Comparison of ENCODE assay signal across 8 cellular contexts in genomic region chr7:128645844-128646243, GRCh38. TPM values are rescaled to one million over a fixed set of nuclear protein-coding genes. Genes with fewer than 3 reads are reported as not detected.
A peak's percentile ranks its signal among the peaks of the same experiment; 100 is the strongest.
DNase-seq lines count a peak whose midpoint lies in the region; ATAC-seq, FAIRE-seq and TF ChIP-seq lines count a peak whose summit lies in the region.
"Not testable (repeated sequence)": the region's sequence is repeated elsewhere in the genome, so short reads cannot be mapped to it uniquely, and the experiment has no call there.

No MANE protein-coding gene starts in this region.

- not testable (repeated sequence) for H3K36me3 Mint-ChIP-seq in activated T-cell treated with anti-CD3 and anti-CD28 coated beads, Interleukin-2, amount 50 U/mL, for 72 hours (ENCODE audit: insufficient read depth in 2 of 2)
- H3K36me3 Mint-ChIP-seq in endodermal cell (ENCODE audit: low read depth), result peaks cover 41% of the 10 kb centered on the region
- peaks cover 15% of the 10 kb centered on the region for H3K36me3 Mint-ChIP-seq in memory B cell
- peaks cover 19% of the 10 kb centered on the region for H3K36me3 Mint-ChIP-seq in stimulated activated memory B cell treated with anti-CD40 and anti-IgM and Interleukin-4, amounts not matched to agents 10 μg/mL and 1 μg/mL and 100 μg/mL, for 72 hours

- H3K36me3 ChIP-seq in HCT116 (ENCODE audit: control insufficient read depth in 1 of 2, insufficient read depth in 2 of 2, low read length in 2 of 2); endodermal cell (ENCODE audit: control insufficient read depth, insufficient read depth, low read length): not testable (repeated sequence)
- H3K36me3 ChIP-seq in SK-N-SH (replicated peaks in 1 of 2; ENCODE audit: control insufficient read depth in 1 of 2, insufficient read depth in 2 of 2, low read length in 1 of 2) (peaks cover 17 to 25% of the 10 kb centered on the region in 2 experiments), K562 (ENCODE audit: control insufficient read depth, insufficient read depth, low read length) (peaks cover 29% of the 10 kb centered on the region; the same call in 1 of the 3 replicates)

- H3K4me2 ChIP-seq in A549; HCT116 (ENCODE audit: low read length); SK-N-SH; K562 (ENCODE audit: insufficient read depth, low read length): not testable (repeated sequence)

- not testable (repeated sequence) for BruUV-seq in HCT116 (replicated peaks; lab: Mats Ljungman, UMichigan); K562 (replicated peaks; lab: Mats Ljungman, UMichigan)

- POLR2A ChIA-PET in A549 (lab: Yijun Ruan, JAX); HCT116 (lab: Charles Lee); SK-N-SH (lab: Yijun Ruan, JAX); K562 (lab: Yijun Ruan, JAX): not testable (repeated sequence)

- in situ Hi-C loops in K562 (cut with MboI), result not testable (repeated sequence)

- DNase-seq in A549 (ENCODE audit: low read depth in 1 of 2, low spot score in 1 of 2); HCT116 (ENCODE audit: low read depth, low spot score); SK-N-SH; activated T-cell treated with anti-CD3 and anti-CD28 coated beads, Interleukin-2, amount 50 U/mL, for 72 hours; K562 (ENCODE audit: extremely low read depth in 1 of 4, low spot score in 3 of 4); memory B cell (ENCODE audit: low spot score in 2 of 2): not testable (repeated sequence)
- DNase-seq in endodermal cell, result peak; percentile 56

- H3K27me3 Mint-ChIP-seq in activated T-cell treated with anti-CD3 and anti-CD28 coated beads, Interleukin-2, amount 50 U/mL, for 72 hours (ENCODE audit: low read depth); endodermal cell (ENCODE audit: insufficient read depth); memory B cell; stimulated activated memory B cell treated with anti-CD40 and anti-IgM and Interleukin-4, amounts not matched to agents 10 μg/mL and 1 μg/mL and 100 μg/mL, for 72 hours: not testable (repeated sequence)

- RAD21 ChIA-PET in HCT116 (lab: Charles Lee; ENCODE audit: low non-redundant PET in 1 of 2, low total read pairs in 2 of 2, uncharacterized antibody in 2 of 2, unreplicated experiment in 2 of 2), result not testable (repeated sequence)

- CTCF ChIA-PET in A549 (lab: Yijun Ruan, JAX); HCT116 (lab: Charles Lee); K562 (lab: Yijun Ruan, JAX; ENCODE audit: low intra/inter-chr PET ratio): not testable (repeated sequence)
- CTCF ChIA-PET in SK-N-SH (lab: Yijun Ruan, JAX), result interaction anchor here (1.4 kb wide), 1 partner anchor 26 kb away, joined by 3 read pairs; the partner anchor contains the start of gene GARIN1A

- WGBS in A549 (ENCODE audit: missing lambda C conversion rate), result 95% methylated on average over 4 of the region's 4 CpGs
- 95% methylated on average over 4 of the region's 4 CpGs for WGBS in SK-N-SH (ENCODE audit: low lambda C conversion rate)
- 100% methylated on average over 3 of the region's 4 CpGs for WGBS in K562 (ENCODE audit: insufficient coverage, low coverage, missing lambda C conversion rate)
- 90 to 100% methylated on average over 1 to 3 of the region's 4 CpGs for WGBS in endodermal cell (ENCODE audit: insufficient coverage in 1 of 2, insufficient read length in 1 of 2), 2 experiments

- not testable (repeated sequence) for H3K79me2 ChIP-seq in HCT116 (ENCODE audit: insufficient read depth, low read length); SK-N-SH (ENCODE audit: insufficient read depth); K562 (ENCODE audit: control insufficient read depth, insufficient read depth, low read length)

- not testable (repeated sequence) for H3K9me2 ChIP-seq in HCT116 (ENCODE audit: insufficient read depth); SK-N-SH

- not testable (repeated sequence) for H3F3A ChIP-seq in SK-N-SH (replicated peaks; ENCODE audit: insufficient read depth)

- intact Hi-C loops in HCT116 (cut with micrococcal nuclease); K562 (cut with micrococcal nuclease): not testable (repeated sequence)

- FAIRE-seq in A549 (lab: Jason Lieb, UNC); K562 (lab: Jason Lieb, UNC): not testable (repeated sequence)

- not testable (repeated sequence) for H4K20me1 ChIP-seq in HCT116 (ENCODE audit: insufficient read depth); SK-N-SH (ENCODE audit: insufficient read depth); K562 (replicated peaks; ENCODE audit: control insufficient read depth, insufficient read depth, low read length)

- H3K4me3 Mint-ChIP-seq in activated T-cell treated with anti-CD3 and anti-CD28 coated beads, Interleukin-2, amount 50 U/mL, for 72 hours; endodermal cell; memory B cell; stimulated activated memory B cell treated with anti-CD40 and anti-IgM and Interleukin-4, amounts not matched to agents 10 μg/mL and 1 μg/mL and 100 μg/mL, for 72 hours: not testable (repeated sequence)

- not testable (repeated sequence) for H3K9me1 ChIP-seq in K562 (ENCODE audit: control insufficient read depth, insufficient read depth, low read length)

- peak overlapping the region; percentile 20 for H3K27ac Mint-ChIP-seq in activated T-cell treated with anti-CD3 and anti-CD28 coated beads, Interleukin-2, amount 50 U/mL, for 72 hours
- H3K27ac Mint-ChIP-seq in endodermal cell, result not testable (repeated sequence)
- peak overlapping the region; percentile 86 for H3K27ac Mint-ChIP-seq in memory B cell
- H3K27ac Mint-ChIP-seq in stimulated activated memory B cell treated with anti-CD40 and anti-IgM and Interleukin-4, amounts not matched to agents 10 μg/mL and 1 μg/mL and 100 μg/mL, for 72 hours, result peak overlapping the region; percentile 58

- H3K9me3 Mint-ChIP-seq in activated T-cell treated with anti-CD3 and anti-CD28 coated beads, Interleukin-2, amount 50 U/mL, for 72 hours; endodermal cell; memory B cell; stimulated activated memory B cell treated with anti-CD40 and anti-IgM and Interleukin-4, amounts not matched to agents 10 μg/mL and 1 μg/mL and 100 μg/mL, for 72 hours: not testable (repeated sequence)

- H3K4me3 ChIP-seq in A549; HCT116 (replicated peaks in 1 of 2; ENCODE audit: low read depth in 1 of 2, low read length in 2 of 2); SK-N-SH (ENCODE audit: low read depth in 2 of 2, low read length in 1 of 2); K562; endodermal cell (ENCODE audit: low read length): not testable (repeated sequence)

- ATAC-seq in A549; HCT116; activated T-cell treated with anti-CD3 and anti-CD28 coated beads, Interleukin-2, amount 50 U/mL, for 72 hours (replicated peaks in 1 of 2); K562; memory B cell (ENCODE audit: low read depth); stimulated activated memory B cell treated with anti-CD40 and anti-IgM and Interleukin-4, amounts not matched to agents 10 μg/mL and 1 μg/mL and 100 μg/mL, for 72 hours: not testable (repeated sequence)

- H3K9me3 ChIP-seq in A549; HCT116 (ENCODE audit: control insufficient read depth in 1 of 2, insufficient read depth in 1 of 2, low read depth in 1 of 2, low read length in 2 of 2); SK-N-SH; K562 (replicated peaks; ENCODE audit: control insufficient read depth, insufficient read depth, low read depth, low read length); endodermal cell (ENCODE audit: control insufficient read depth, low read length): not testable (repeated sequence)

- H3K27ac ChIP-seq in A549; HCT116 (ENCODE audit: low read depth, low read length); SK-N-SH (ENCODE audit: low read depth in 2 of 2, low read length in 1 of 2); K562 (ENCODE audit: extremely low read depth, low read depth, low read length); endodermal cell (ENCODE audit: low read depth, low read length): not testable (repeated sequence)

- TF ChIP-seq RAD21 in A549 (conservative IDR thresholded peaks at IDR 0.05 in 1 of 2, IDR thresholded peaks at IDR 0.05 in 1 of 2); HCT116 (IDR thresholded peaks at IDR 0.05; ENCODE audit: low read depth); SK-N-SH (IDR thresholded peaks at IDR 0.05; ENCODE audit: low read length); K562 (CRISPR knock-in tag; conservative IDR thresholded peaks at IDR 0.05 in 1 of 2, IDR thresholded peaks at IDR 0.05 in 1 of 2): not testable (repeated sequence)

- not testable (repeated sequence) for H3K27me3 ChIP-seq in HCT116 (ENCODE audit: insufficient read depth, low read length); SK-N-SH (ENCODE audit: insufficient read depth); K562 (ENCODE audit: control insufficient read depth in 2 of 2, insufficient read depth in 2 of 2, low read length in 2 of 2); endodermal cell (ENCODE audit: control insufficient read depth, insufficient read depth, low read length, poor library complexity, severe bottlenecking)

- not testable (repeated sequence) for TF ChIP-seq POLR2A in A549 (IDR thresholded peaks at IDR 0.05; ENCODE audit: low read length); HCT116 (IDR thresholded peaks at IDR 0.05; ENCODE audit: borderline replicate concordance, extremely low read depth, insufficient read depth, insufficient read length); K562 (conservative IDR thresholded peaks at IDR 0.05)

- TF ChIP-seq EP300 in A549 (IDR thresholded peaks at IDR 0.05); SK-N-SH (IDR thresholded peaks at IDR 0.05; ENCODE audit: borderline replicate concordance in 1 of 2, low read depth in 1 of 2, low read length in 1 of 2); K562 (IDR thresholded peaks at IDR 0.05; ENCODE audit: low read length): not testable (repeated sequence)

- not testable (repeated sequence) for TF ChIP-seq CTCF in A549 (IDR thresholded peaks at IDR 0.05); HCT116 (IDR thresholded peaks at IDR 0.05 in 2 of 3, conservative IDR thresholded peaks at IDR 0.05 in 1 of 3; ENCODE audit: borderline replicate concordance in 1 of 3, insufficient read depth in 1 of 3, low read depth in 2 of 3, low read length in 2 of 3); SK-N-SH (IDR thresholded peaks at IDR 0.05); K562 (IDR thresholded peaks at IDR 0.05 in 2 of 3, conservative IDR thresholded peaks at IDR 0.05 in 1 of 3; ENCODE audit: insufficient read depth in 2 of 3, low read depth in 1 of 3, low read length in 3 of 3); endodermal cell (conservative IDR thresholded peaks at IDR 0.05)

- not testable (repeated sequence) for H3K4me1 Mint-ChIP-seq in activated T-cell treated with anti-CD3 and anti-CD28 coated beads, Interleukin-2, amount 50 U/mL, for 72 hours (ENCODE audit: low read depth); endodermal cell; memory B cell; stimulated activated memory B cell treated with anti-CD40 and anti-IgM and Interleukin-4, amounts not matched to agents 10 μg/mL and 1 μg/mL and 100 μg/mL, for 72 hours

- H3K4me1 ChIP-seq in A549; HCT116 (ENCODE audit: control insufficient read depth in 1 of 2, insufficient read depth in 2 of 2, low read length in 2 of 2); SK-N-SH (ENCODE audit: control insufficient read depth in 1 of 2, insufficient read depth in 2 of 2, low read depth in 1 of 2, low read length in 1 of 2); K562 (replicated peaks in 1 of 2; ENCODE audit: control insufficient read depth in 2 of 2, insufficient read depth in 2 of 2, low read length in 2 of 2); endodermal cell (ENCODE audit: control insufficient read depth, insufficient read depth, low read length): not testable (repeated sequence)

- not testable (repeated sequence) for H3K9ac ChIP-seq in HCT116 (ENCODE audit: low read length); SK-N-SH; K562 (ENCODE audit: insufficient read depth in 1 of 2, low read depth in 2 of 2, low read length in 2 of 2); endodermal cell (ENCODE audit: extremely low read depth, low read length, poor library complexity, severe bottlenecking)

- not testable (repeated sequence) for H2AFZ ChIP-seq in HCT116 (ENCODE audit: low read depth, low read length, poor library complexity, severe bottlenecking); SK-N-SH (ENCODE audit: low read depth); K562 (ENCODE audit: low read depth, low read length)

RNA-seq across cellular contexts. Expression of gene GARIN1A, which starts 26.2 kb away (rescaled TPM):
- polyA plus RNA-seq in A549 (2011; rRNA removed) (0.37 and 0.46 TPM in 2 replicates), A549 (2017; fragmentation: RNase III; extraction: RNeasy Plus Mini Kit Qiagen cat#74134 plus additional on column Dnase treatment) (0.30 to 0.49 TPM (median 0.43 TPM) in 3 replicates), SK-N-SH (2012; rRNA removed) (1.2 TPM in 2 replicates), K562 (2011; rRNA removed) (0.04 TPM in 1 of 2 replicates, not detected in the other), K562 (2014; fragmentation: Illumina TruSeq; extraction: Trizol) (not detected in 2 replicates), K562 (2014; fragmentation: Nextera tagmentation; extraction: Ambion mirVana) (under 1 TPM; 0.01 TPM), K562 (2014; rRNA removed) (0.41 TPM in 1 of 2 replicates, not detected in the other)
- 0.13 and 0.19 TPM in 2 replicates for polyA plus RNA-seq in A549 (2012; cell fraction: cytosol; rRNA removed)
- polyA plus RNA-seq in A549 (2012; cell fraction: nucleus; rRNA removed), result 1.5 and 2.7 TPM in 2 replicates
- 0.19 and 0.33 TPM in 2 replicates for polyA minus RNA-seq in A549 (2011; rRNA and poly(A)+ RNA removed)
- total RNA-seq in HCT116 (2021; ENCODE audit: unreplicated experiment) (0.49 TPM), K562 (2014; rRNA removed) (not detected in 2 replicates), K562 (2014; rRNA removed; fragmentation: Illumina TruSeq; extraction: Trizol) (0.04 and 0.16 TPM in 2 replicates), K562 (2015; rRNA removed; fragmentation: Illumina TruSeq; extraction: Trizol) (0.04 and 0.07 TPM in 2 replicates), K562 (2021) (0.25 TPM in 1 of 2 replicates, not detected in the other), endodermal cell (under 1 TPM; 0.15 to 0.64 TPM)
- polyA plus RNA-seq in HCT116 (2012), result 0.06 and 0.09 TPM in 2 replicates
- polyA plus RNA-seq in SK-N-SH (2012; cell fraction: cytosol; rRNA removed), result 0.12 and 0.17 TPM in 2 replicates
- polyA plus RNA-seq in SK-N-SH (2012; cell fraction: nucleus; rRNA removed), result 14.8 and 17.9 TPM in 2 replicates
- total RNA-seq in activated T-cell treated with anti-CD3 and anti-CD28 coated beads, Interleukin-2, amount 50 U/mL, for 72 hours, result 1 to 10 TPM; 2.6 to 2.7 TPM
- 0.12 and 0.33 TPM in 2 replicates for total RNA-seq in K562 (2011; cell fraction: chromatin; rRNA removed; ENCODE audit: low replicate concordance)
- under 0.01 and 0.13 TPM in 2 replicates for total RNA-seq in K562 (2011; cell fraction: nucleolus; rRNA removed)
- 0.15 TPM in 2 replicates for total RNA-seq in K562 (2011; cell fraction: nucleoplasm; rRNA removed)
- under 0.01 TPM in 1 of 2 replicates, not detected in the other for polyA plus RNA-seq in K562 (2011; cell fraction: cytosol; rRNA removed)
- polyA plus RNA-seq in K562 (2011; cell fraction: nucleus; rRNA removed), result 0.06 TPM in 2 replicates
- polyA plus RNA-seq in K562 (2012), result 0.04 and 0.39 TPM in 2 replicates
- not detected in 2 replicates for polyA minus RNA-seq in K562 (2011; rRNA and poly(A)+ RNA removed)
- not detected in 2 replicates for polyA minus RNA-seq in K562 (2011; cell fraction: cytosol; rRNA and poly(A)+ RNA removed)
- not detected in 2 replicates for polyA minus RNA-seq in K562 (2011; cell fraction: nucleus; rRNA and poly(A)+ RNA removed)
- polyA plus RNA-seq in endodermal cell (2013, experiment 1 of 2), result 0.53 TPM
- polyA plus RNA-seq in endodermal cell (2013, experiment 2 of 2), result 0.62 TPM
